1 cellular context compared by ENCODE assay signal in genomic region chr1:46248122-46248920, GRCh38.
TF ChIP-seq lines count a peak whose summit lies in the region.

No MANE protein-coding gene starts in this region.

TF ChIP-seq in GM23338, 12 proteins besides CTCF, POLR2A, EP300 and RAD21 (continued from another document):
- TF ChIP-seq ZNF331 (CRISPR knock-in tag; IDR thresholded peaks at IDR 0.05; ENCODE audit: low read depth) (no peak), JUNB (IDR thresholded peaks at IDR 0.05; ENCODE audit: unreplicated experiment) (no peak), EZH2 (IDR thresholded peaks at IDR 0.05; ENCODE audit: low read depth, unreplicated experiment) (no peak), ZNF114 (CRISPR knock-in tag; IDR thresholded peaks at IDR 0.05) (no peak), EZH2phosphoT487 (IDR thresholded peaks at IDR 0.05; ENCODE audit: unreplicated experiment) (no peak), REST (IDR thresholded peaks at IDR 0.05; ENCODE audit: unreplicated experiment) (no peak), CREB1 (CRISPR knock-in tag; IDR thresholded peaks at IDR 0.05; ENCODE audit: low read depth) (no peak)
TF ChIP-seq in GM23338: peak in this region for 0.
